ENCODE assay signal across 1 cellular context in the genomic region with DNA sequence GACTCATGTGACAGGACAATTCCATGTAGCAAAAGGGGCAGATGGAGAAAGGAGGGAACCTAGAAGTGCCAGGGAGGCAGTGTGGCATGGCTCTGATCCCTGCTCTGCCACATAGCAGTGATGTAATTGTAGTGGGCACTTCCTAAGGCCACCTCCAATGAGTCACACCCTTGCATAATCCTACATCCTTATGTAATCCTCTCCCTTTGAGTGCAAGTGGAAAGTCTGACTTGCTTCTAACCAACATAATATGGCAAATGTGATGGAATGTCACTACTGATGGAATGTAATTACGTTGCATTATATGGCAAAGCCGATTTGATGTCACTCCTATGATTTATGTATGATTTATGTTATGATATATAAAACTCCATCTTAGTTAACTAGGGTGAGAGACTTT.
TF ChIP-seq lines count a peak whose summit lies in the region.

No MANE protein-coding gene starts in this region.

TF ChIP-seq in HEK293, 187 proteins besides CTCF, POLR2A, EP300 and RAD21 (continued from another document):
- TF ChIP-seq, protein P1, sequence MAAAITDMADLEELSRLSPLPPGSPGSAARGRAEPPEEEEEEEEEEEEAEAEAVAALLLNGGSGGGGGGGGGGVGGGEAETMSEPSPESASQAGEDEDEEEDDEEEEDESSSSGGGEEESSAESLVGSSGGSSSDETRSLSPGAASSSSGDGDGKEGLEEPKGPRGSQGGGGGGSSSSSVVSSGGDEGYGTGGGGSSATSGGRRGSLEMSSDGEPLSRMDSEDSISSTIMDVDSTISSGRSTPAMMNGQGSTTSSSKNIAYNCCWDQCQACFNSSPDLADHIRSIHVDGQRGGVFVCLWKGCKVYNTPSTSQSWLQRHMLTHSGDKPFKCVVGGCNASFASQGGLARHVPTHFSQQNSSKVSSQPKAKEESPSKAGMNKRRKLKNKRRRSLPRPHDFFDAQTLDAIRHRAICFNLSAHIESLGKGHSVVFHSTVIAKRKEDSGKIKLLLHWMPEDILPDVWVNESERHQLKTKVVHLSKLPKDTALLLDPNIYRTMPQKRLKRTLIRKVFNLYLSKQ (tag by site-specific recombination; IDR thresholded peaks at IDR 0.05; ENCODE audit: borderline replicate concordance): no peak
- TF ChIP-seq ZNF202 (tag by site-specific recombination; IDR thresholded peaks at IDR 0.05; ENCODE audit: borderline replicate concordance) (no peak), YY1 (tag by site-specific recombination; IDR thresholded peaks at IDR 0.05) (no peak), ZNF16 (tag by site-specific recombination; IDR thresholded peaks at IDR 0.05; ENCODE audit: low read depth) (no peak), ZNF629 (tag by site-specific recombination; IDR thresholded peaks at IDR 0.05) (peak; percentile 86), ZNF670 (tag by site-specific recombination; IDR thresholded peaks at IDR 0.05; ENCODE audit: low read depth) (no peak), ZNF664 (tag by site-specific recombination; IDR thresholded peaks at IDR 0.05) (no peak), KLF8 (tag by site-specific recombination; IDR thresholded peaks at IDR 0.05) (no peak), ZBTB48 (tag by site-specific recombination; IDR thresholded peaks at IDR 0.05) (peak; percentile 59), ZNF792 (tag by site-specific recombination; IDR thresholded peaks at IDR 0.05) (no peak), SCRT2 (tag by site-specific recombination; IDR thresholded peaks at IDR 0.05) (no peak), BCL11B (tag by site-specific recombination; IDR thresholded peaks at IDR 0.05; ENCODE audit: low read depth) (no peak), ZNF184 (tag by site-specific recombination; IDR thresholded peaks at IDR 0.05) (no peak), ZNF768 (tag by site-specific recombination; IDR thresholded peaks at IDR 0.05) (no peak), ZNF707 (tag by site-specific recombination; IDR thresholded peaks at IDR 0.05) (no peak), ZBTB1 (tag by site-specific recombination; IDR thresholded peaks at IDR 0.05) (no peak), ZBTB49 (tag by site-specific recombination; IDR thresholded peaks at IDR 0.05; ENCODE audit: low read depth) (no peak), ZBTB44 (tag by site-specific recombination; IDR thresholded peaks at IDR 0.05) (no peak), ZNF138 (tag by site-specific recombination; IDR thresholded peaks at IDR 0.05; ENCODE audit: borderline replicate concordance) (no peak), ZSCAN5A (tag by site-specific recombination; IDR thresholded peaks at IDR 0.05) (no peak), ZNF585B (tag by site-specific recombination; IDR thresholded peaks at IDR 0.05) (no peak), SETDB1 (IDR thresholded peaks at IDR 0.05; ENCODE audit: insufficient read length, low read length) (no peak), KLF9 (tag by site-specific recombination; IDR thresholded peaks at IDR 0.05; ENCODE audit: low read depth) (no peak), MYNN (tag by site-specific recombination; IDR thresholded peaks at IDR 0.05; ENCODE audit: borderline replicate concordance) (no peak), ZNF791 (tag by site-specific recombination; IDR thresholded peaks at IDR 0.05) (no peak), ZNF555 (tag by site-specific recombination; conservative IDR thresholded peaks at IDR 0.05) (no peak), ZNF48 (tag by site-specific recombination; IDR thresholded peaks at IDR 0.05) (no peak), ZNF558 (tag by site-specific recombination; IDR thresholded peaks at IDR 0.05) (peak; percentile 63), ZNF777 (tag by site-specific recombination; IDR thresholded peaks at IDR 0.05; ENCODE audit: borderline replicate concordance) (no peak), ZNF658 (tag by site-specific recombination; IDR thresholded peaks at IDR 0.05) (no peak), YY2 (tag by site-specific recombination; IDR thresholded peaks at IDR 0.05) (0 out of 2 replicates have a peak, but pooled peaks have one; percentile 43), ZNF521 (tag by site-specific recombination; IDR thresholded peaks at IDR 0.05) (no peak), ZNF600 (tag by site-specific recombination; IDR thresholded peaks at IDR 0.05) (peak; percentile 94), ZFP37 (tag by site-specific recombination; IDR thresholded peaks at IDR 0.05) (0 out of 2 replicates have a peak, but pooled peaks have one; percentile 29), ZNF341 (tag by site-specific recombination; IDR thresholded peaks at IDR 0.05; ENCODE audit: low read depth) (no peak), ZNF571 (tag by site-specific recombination; IDR thresholded peaks at IDR 0.05) (no peak), ZNF394 (tag by site-specific recombination; IDR thresholded peaks at IDR 0.05; ENCODE audit: borderline replicate concordance) (peak; percentile 15; the same call in 1 of the 2 replicates), ZNF473 (tag by site-specific recombination; IDR thresholded peaks at IDR 0.05) (no peak), ZNF292 (tag by site-specific recombination; IDR thresholded peaks at IDR 0.05; ENCODE audit: borderline replicate concordance, low read depth) (no peak), ZNF10 (tag by site-specific recombination; IDR thresholded peaks at IDR 0.05) (no peak), ZNF747 (tag by site-specific recombination; IDR thresholded peaks at IDR 0.05) (no peak), ZBTB7A (tag by site-specific recombination; IDR thresholded peaks at IDR 0.05; ENCODE audit: low read depth) (no peak), ZNF114 (tag by site-specific recombination; IDR thresholded peaks at IDR 0.05) (no peak), REPIN1 (tag by site-specific recombination; IDR thresholded peaks at IDR 0.05; ENCODE audit: low read depth) (no peak), IKZF3 (tag by site-specific recombination; IDR thresholded peaks at IDR 0.05) (no peak), HOXA7 (CRISPR knock-in tag; IDR thresholded peaks at IDR 0.05; ENCODE audit: borderline replicate concordance) (no peak), HOXC10 (CRISPR knock-in tag; IDR thresholded peaks at IDR 0.05) (no peak)
- TF ChIP-seq, protein P2, sequence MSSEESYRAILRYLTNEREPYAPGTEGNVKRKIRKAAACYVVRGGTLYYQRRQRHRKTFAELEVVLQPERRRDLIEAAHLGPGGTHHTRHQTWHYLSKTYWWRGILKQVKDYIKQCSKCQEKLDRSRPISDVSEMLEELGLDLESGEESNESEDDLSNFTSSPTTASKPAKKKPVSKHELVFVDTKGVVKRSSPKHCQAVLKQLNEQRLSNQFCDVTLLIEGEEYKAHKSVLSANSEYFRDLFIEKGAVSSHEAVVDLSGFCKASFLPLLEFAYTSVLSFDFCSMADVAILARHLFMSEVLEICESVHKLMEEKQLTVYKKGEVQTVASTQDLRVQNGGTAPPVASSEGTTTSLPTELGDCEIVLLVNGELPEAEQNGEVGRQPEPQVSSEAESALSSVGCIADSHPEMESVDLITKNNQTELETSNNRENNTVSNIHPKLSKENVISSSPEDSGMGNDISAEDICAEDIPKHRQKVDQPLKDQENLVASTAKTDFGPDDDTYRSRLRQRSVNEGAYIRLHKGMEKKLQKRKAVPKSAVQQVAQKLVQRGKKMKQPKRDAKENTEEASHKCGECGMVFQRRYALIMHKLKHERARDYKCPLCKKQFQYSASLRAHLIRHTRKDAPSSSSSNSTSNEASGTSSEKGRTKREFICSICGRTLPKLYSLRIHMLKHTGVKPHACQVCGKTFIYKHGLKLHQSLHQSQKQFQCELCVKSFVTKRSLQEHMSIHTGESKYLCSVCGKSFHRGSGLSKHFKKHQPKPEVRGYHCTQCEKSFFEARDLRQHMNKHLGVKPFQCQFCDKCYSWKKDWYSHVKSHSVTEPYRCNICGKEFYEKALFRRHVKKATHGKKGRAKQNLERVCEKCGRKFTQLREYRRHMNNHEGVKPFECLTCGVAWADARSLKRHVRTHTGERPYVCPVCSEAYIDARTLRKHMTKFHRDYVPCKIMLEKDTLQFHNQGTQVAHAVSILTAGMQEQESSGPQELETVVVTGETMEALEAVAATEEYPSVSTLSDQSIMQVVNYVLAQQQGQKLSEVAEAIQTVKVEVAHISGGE (tag by site-specific recombination; conservative IDR thresholded peaks at IDR 0.05; ENCODE audit: low read depth): no peak
- TF ChIP-seq, protein P3, sequence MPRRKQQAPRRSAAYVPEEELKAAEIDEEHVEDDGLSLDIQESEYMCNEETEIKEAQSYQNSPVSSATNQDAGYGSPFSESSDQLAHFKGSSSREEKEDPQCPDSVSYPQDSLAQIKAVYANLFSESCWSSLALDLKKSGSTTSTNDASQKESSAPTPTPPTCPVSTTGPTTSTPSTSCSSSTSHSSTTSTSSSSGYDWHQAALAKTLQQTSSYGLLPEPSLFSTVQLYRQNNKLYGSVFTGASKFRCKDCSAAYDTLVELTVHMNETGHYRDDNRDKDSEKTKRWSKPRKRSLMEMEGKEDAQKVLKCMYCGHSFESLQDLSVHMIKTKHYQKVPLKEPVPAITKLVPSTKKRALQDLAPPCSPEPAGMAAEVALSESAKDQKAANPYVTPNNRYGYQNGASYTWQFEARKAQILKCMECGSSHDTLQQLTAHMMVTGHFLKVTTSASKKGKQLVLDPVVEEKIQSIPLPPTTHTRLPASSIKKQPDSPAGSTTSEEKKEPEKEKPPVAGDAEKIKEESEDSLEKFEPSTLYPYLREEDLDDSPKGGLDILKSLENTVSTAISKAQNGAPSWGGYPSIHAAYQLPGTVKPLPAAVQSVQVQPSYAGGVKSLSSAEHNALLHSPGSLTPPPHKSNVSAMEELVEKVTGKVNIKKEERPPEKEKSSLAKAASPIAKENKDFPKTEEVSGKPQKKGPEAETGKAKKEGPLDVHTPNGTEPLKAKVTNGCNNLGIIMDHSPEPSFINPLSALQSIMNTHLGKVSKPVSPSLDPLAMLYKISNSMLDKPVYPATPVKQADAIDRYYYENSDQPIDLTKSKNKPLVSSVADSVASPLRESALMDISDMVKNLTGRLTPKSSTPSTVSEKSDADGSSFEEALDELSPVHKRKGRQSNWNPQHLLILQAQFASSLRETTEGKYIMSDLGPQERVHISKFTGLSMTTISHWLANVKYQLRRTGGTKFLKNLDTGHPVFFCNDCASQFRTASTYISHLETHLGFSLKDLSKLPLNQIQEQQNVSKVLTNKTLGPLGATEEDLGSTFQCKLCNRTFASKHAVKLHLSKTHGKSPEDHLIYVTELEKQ (tag by site-specific recombination; IDR thresholded peaks at IDR 0.05; ENCODE audit: borderline replicate concordance): 0 out of 2 replicates have a peak, but pooled peaks have one; percentile 19
- TF ChIP-seq, protein P4, sequence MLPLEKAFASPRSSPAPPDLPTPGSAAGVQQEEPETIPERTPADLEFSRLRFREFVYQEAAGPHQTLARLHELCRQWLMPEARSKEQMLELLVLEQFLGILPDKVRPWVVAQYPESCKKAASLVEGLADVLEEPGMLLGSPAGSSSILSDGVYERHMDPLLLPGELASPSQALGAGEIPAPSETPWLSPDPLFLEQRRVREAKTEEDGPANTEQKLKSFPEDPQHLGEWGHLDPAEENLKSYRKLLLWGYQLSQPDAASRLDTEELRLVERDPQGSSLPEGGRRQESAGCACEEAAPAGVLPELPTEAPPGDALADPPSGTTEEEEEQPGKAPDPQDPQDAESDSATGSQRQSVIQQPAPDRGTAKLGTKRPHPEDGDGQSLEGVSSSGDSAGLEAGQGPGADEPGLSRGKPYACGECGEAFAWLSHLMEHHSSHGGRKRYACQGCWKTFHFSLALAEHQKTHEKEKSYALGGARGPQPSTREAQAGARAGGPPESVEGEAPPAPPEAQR (tag by site-specific recombination; IDR thresholded peaks at IDR 0.05): no peak
